Comparison of ENCODE assay signal across 26 cellular contexts in genomic region chr9:18888241-18888794, GRCh38.
DNase-seq lines count a peak whose midpoint lies in the region; ATAC-seq and TF ChIP-seq lines count a peak whose summit lies in the region.
"Had no signal": no experiment of that assay in that cellular context is flagged by ENCODE, and none has a peak within 500 bp of the region (broad histone marks: within the 10 kb centered on the region; RNA-seq: fewer than 3 reads in every experiment).

No MANE protein-coding gene starts in this region.

- H3K36me3 Mint-ChIP-seq in GM23338 (ENCODE audit: low read depth), result peaks cover 3% of the 10 kb centered on the region
- H3K36me3 Mint-ChIP-seq: CD4-positive, alpha-beta memory T cell; stimulated activated naive B cell treated with anti-CD40 and anti-IgM and Interleukin-4, amounts not matched to agents 10 μg/mL and 1 μg/mL and 100 μg/mL, for 72 hours had no signal

- no peaks in the 10 kb centered on the region for H3K9me3 ChIP-seq in mucosa of descending colon
- H3K9me3 ChIP-seq: pancreas, sigmoid colon had no signal

- H3K4me1 ChIP-seq in mucosa of descending colon (ENCODE audit: low read depth) (no peaks in the 10 kb centered on the region), GM23338 (ENCODE audit: insufficient read depth) (peaks cover 5% of the 10 kb centered on the region; the same call in 1 of the 2 replicates)
- H3K4me1 ChIP-seq: pancreas had no signal

- H3K4me3 Mint-ChIP-seq in GM23338, result no peak overlapping the region
- H3K4me3 Mint-ChIP-seq: CD4-positive, alpha-beta memory T cell; central memory CD8-positive, alpha-beta T cell; stimulated activated naive B cell treated with anti-CD40 and anti-IgM and Interleukin-4, amounts not matched to agents 10 μg/mL and 1 μg/mL and 100 μg/mL, for 72 hours; T-helper 2 cell treated with Interferon-gamma antibody and Interleukin-4, amounts not matched to agents 5 μg/mL and 100 μg/mL, for 36 hours had no signal

- no peaks in the 10 kb centered on the region for H4K20me1 ChIP-seq in GM23338 (replicated peaks; ENCODE audit: insufficient read depth)

- ATAC-seq in esophagus mucosa, result peak; percentile 62
- ATAC-seq in mucosa of descending colon, result peak; percentile 73
- no peak for ATAC-seq in GM23338
- ATAC-seq in HG03354 (IDR thresholded peaks at IDR 0.05; ENCODE audit: poor library complexity, severe bottlenecking, unreplicated experiment), result no peak
- ATAC-seq in HG03432 (IDR thresholded peaks at IDR 0.05; ENCODE audit: unreplicated experiment), result no peak
- ATAC-seq: pancreas; stimulated activated naive B cell treated with anti-CD40 and anti-IgM and Interleukin-4, amounts not matched to agents 10 μg/mL and 1 μg/mL and 100 μg/mL, for 72 hours had no signal

- no peaks in the 10 kb centered on the region for H3K79me2 ChIP-seq in GM23338 (replicated peaks; ENCODE audit: insufficient read depth)
- H3K79me2 ChIP-seq: hepatocyte had no signal

- peaks cover 2% of the 10 kb centered on the region for H3K27me3 Mint-ChIP-seq in GM23338 (ENCODE audit: insufficient read depth, low read depth, poor library complexity)

- H3K27me3 ChIP-seq in GM23338 (ENCODE audit: insufficient read depth), result no peaks in the 10 kb centered on the region
- H3K27me3 ChIP-seq: hepatocyte, pancreas, sigmoid colon had no signal

- no peak overlapping the region for H3K27ac Mint-ChIP-seq in GM23338
- H3K27ac Mint-ChIP-seq: CD4-positive, alpha-beta memory T cell; stimulated activated naive B cell treated with anti-CD40 and anti-IgM and Interleukin-4, amounts not matched to agents 10 μg/mL and 1 μg/mL and 100 μg/mL, for 72 hours; T-helper 2 cell treated with Interferon-gamma antibody and Interleukin-4, amounts not matched to agents 5 μg/mL and 100 μg/mL, for 36 hours had no signal

- no peaks in the 10 kb centered on the region for H3K36me3 ChIP-seq in mucosa of descending colon (ENCODE audit: low read depth)
- H3K36me3 ChIP-seq in GM23338 (ENCODE audit: insufficient read depth), result no peaks in the 10 kb centered on the region
- H3K36me3 ChIP-seq: pancreas, sigmoid colon, WERI-Rb-1 had no signal

- H2AFZ ChIP-seq in GM23338, result no peak overlapping the region
- H2AFZ ChIP-seq: hepatocyte had no signal

- H3K27ac ChIP-seq in GM23338 (ENCODE audit: low read depth), result no peak overlapping the region
- H3K27ac ChIP-seq: hepatocyte, pancreas, sigmoid colon, SK-N-MC, WERI-Rb-1 had no signal

- H3K9me3 Mint-ChIP-seq in GM23338, result peaks cover 8% of the 10 kb centered on the region; the same call in 2 of the 3 replicates
- H3K9me3 Mint-ChIP-seq: central memory CD8-positive, alpha-beta T cell; T-helper 2 cell treated with Interferon-gamma antibody and Interleukin-4, amounts not matched to agents 5 μg/mL and 100 μg/mL, for 36 hours had no signal

- H3K4me2 ChIP-seq in GM23338, result no peak overlapping the region
- H3K4me2 ChIP-seq: hepatocyte had no signal

- TF ChIP-seq CTCF in mucosa of descending colon (IDR thresholded peaks at IDR 0.05) (no peak), GM23338 (conservative IDR thresholded peaks at IDR 0.05; ENCODE audit: low read depth in 2 of 2) (no peak)

- H3F3A ChIP-seq in GM23338 (replicated peaks; ENCODE audit: low read depth), result no peaks in the 10 kb centered on the region

- in situ Hi-C loops in G401 (cut with HindIII; ENCODE audit: low sequenced_read_pairs), result no loop called here

- DNase-seq in G401 (ENCODE audit: low spot score) (peak; percentile 9), NCI-H446 treated with DMSO at 0.1 percent for 48 hours (lab: John Stamatoyannopoulos, UW) (peak; percentile 47), mucosa of descending colon (peak in 1 of 3 donors; percentile 15), GM23338 (ENCODE audit: low spot score) (no peak)
- DNase-seq: activated CD4-positive, alpha-beta T cell treated with anti-CD3 and anti-CD28 coated beads, Interleukin-2, amount 50 U/mL, for 48 hours; activated gamma-delta T cell; amniotic stem cell; CD4-positive, alpha-beta memory T cell; effector memory CD4-positive, alpha-beta T cell; GDM1; islet precursor cell; KBM-7; MV-4-11; NCI-H1694 treated with DMSO at 0.1 percent for 48 hours; NCI-H345; pancreas; sigmoid colon; stimulated activated naive B cell treated with anti-CD40 and anti-IgM and Interleukin-4, amounts not matched to agents 10 μg/mL and 1 μg/mL and 100 μg/mL, for 72 hours; WERI-Rb-1 had no signal

- peaks cover 6% of the 10 kb centered on the region; the same call in 1 of the 2 replicates for H3K9me2 ChIP-seq in GM23338 (ENCODE audit: insufficient read depth)

- peaks cover 9% of the 10 kb centered on the region for H3K4me1 Mint-ChIP-seq in GM23338
- H3K4me1 Mint-ChIP-seq: CD4-positive, alpha-beta memory T cell; central memory CD8-positive, alpha-beta T cell; stimulated activated naive B cell treated with anti-CD40 and anti-IgM and Interleukin-4, amounts not matched to agents 10 μg/mL and 1 μg/mL and 100 μg/mL, for 72 hours had no signal

- no peak overlapping the region for H3K4me3 ChIP-seq in mucosa of descending colon
- no peak overlapping the region for H3K4me3 ChIP-seq in GM23338
- H3K4me3 ChIP-seq: hepatocyte, pancreas, sigmoid colon, SK-N-MC had no signal

- intact Hi-C loops in mucosa of descending colon (cut with DNase I, micrococcal nuclease), result no loop called here

TF ChIP-seq in GM23338, 12 proteins besides CTCF, POLR2A, EP300 and RAD21:
- TF ChIP-seq EZH2phosphoT487 (IDR thresholded peaks at IDR 0.05; ENCODE audit: unreplicated experiment), result no peak
- no peak for TF ChIP-seq POLR2AphosphoS5 (IDR thresholded peaks at IDR 0.05; ENCODE audit: low read depth)
- no peak for TF ChIP-seq ZNF114 (CRISPR knock-in tag; IDR thresholded peaks at IDR 0.05)
- TF ChIP-seq ETS1 (IDR thresholded peaks at IDR 0.05), result no peak
- no peak for TF ChIP-seq NANOG (IDR thresholded peaks at IDR 0.05; ENCODE audit: borderline replicate concordance)

Comparison
In these comparisons a context has a peak if more than half of its experiments do, and no peak if none do; other contexts are left out.
1. ATAC-seq: peak in esophagus mucosa (single experiment) and mucosa of descending colon (single experiment); none in GM23338 (single experiment), HG03354 (single experiment) and HG03432 (single experiment).